In the genomic region with DNA sequence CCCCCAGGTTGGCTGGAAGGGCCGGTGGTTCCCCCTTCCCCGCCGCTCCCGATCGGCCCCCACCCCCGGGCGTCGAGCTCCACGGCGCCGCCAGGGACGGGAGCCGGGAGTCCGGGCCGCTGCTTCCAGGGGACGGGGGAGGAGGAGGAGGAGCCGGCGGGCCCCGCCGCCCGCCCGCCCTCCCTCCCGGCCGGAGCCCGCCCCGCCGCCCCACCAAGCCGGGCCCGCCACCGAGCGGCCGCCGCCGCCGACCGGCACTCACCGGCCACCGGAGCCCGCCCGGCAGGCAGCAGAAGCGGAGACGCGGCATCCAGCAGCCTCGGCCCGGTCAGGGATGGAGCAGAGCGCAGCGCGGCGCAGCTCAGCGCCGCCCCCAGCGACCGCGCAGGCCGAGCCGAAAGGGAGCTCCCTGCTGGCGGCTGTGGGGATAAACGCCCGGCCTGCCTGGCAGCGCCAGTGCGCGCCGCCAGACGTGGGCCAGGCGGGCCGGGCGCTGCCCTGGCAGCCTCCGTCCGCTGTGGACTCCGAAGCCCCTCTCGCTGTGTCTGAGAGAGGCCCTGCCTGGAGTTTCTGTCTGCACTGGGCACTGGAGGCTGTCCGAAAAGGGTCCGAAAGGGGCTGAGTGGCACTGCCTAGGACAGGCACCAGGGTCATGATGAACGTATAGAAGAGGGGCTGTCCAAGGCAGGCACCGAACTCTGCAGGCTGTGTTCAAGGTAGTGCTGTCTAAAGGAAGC, we compare ENCODE assay signal across 8 cellular contexts. TPM values are rescaled to one million over a fixed set of nuclear protein-coding genes. Genes with fewer than 3 reads are reported as not detected.
DNase-seq lines count a peak whose midpoint lies in the region; ATAC-seq and TF ChIP-seq lines count a peak whose summit lies in the region.

MYO18A (minus strand) TSS at position 348 of the 737 bp plus-strand sequence. CDS start 13,458 bp downstream, outside the sequence.

- H3K36me3 Mint-ChIP-seq in naive B cell = no peaks in the 10 kb centered on the region
- no peaks in the 10 kb centered on the region for H3K36me3 Mint-ChIP-seq in stimulated activated memory B cell treated with anti-CD40 and anti-IgM and Interleukin-4, amounts not matched to agents 10 μg/mL and 1 μg/mL and 100 μg/mL, for 72 hours

- peak; percentile 19 to 23 for TF ChIP-seq POLR2A in Peyer's patch (IDR thresholded peaks at IDR 0.05)

- peaks cover 0 to 3% (median 0%) of the 10 kb centered on the region in 7 donors for H3K9me3 Mint-ChIP-seq in naive B cell
- H3K9me3 Mint-ChIP-seq in stimulated activated memory B cell treated with anti-CD40 and anti-IgM and Interleukin-4, amounts not matched to agents 10 μg/mL and 1 μg/mL and 100 μg/mL, for 72 hours = no peaks in the 10 kb centered on the region

- H3K36me3 ChIP-seq in HUES48 (ENCODE audit: control insufficient read depth, insufficient read depth, low read length) = no peaks in the 10 kb centered on the region
- no peaks in the 10 kb centered on the region for H3K36me3 ChIP-seq in Peyer's patch

- H3K27ac Mint-ChIP-seq in naive B cell = no peak within 1 kb of the TSS
- peak within 1 kb of the TSS; percentile 72 for H3K27ac Mint-ChIP-seq in stimulated activated memory B cell treated with anti-CD40 and anti-IgM and Interleukin-4, amounts not matched to agents 10 μg/mL and 1 μg/mL and 100 μg/mL, for 72 hours

- DNase-seq in COLO668 (lab: John Stamatoyannopoulos, UW; ENCODE audit: unreplicated experiment) (peak; percentile 80), GM20000 (ENCODE audit: low spot score) (peak; percentile 97), Peyer's patch (peak; percentile 69 to 90 (median 90)), activated T-helper 1 cell treated with Interleukin-2 at 50 U/mL for 16 hours (ENCODE audit: low read depth) (peak; percentile 70), fibroblast of gingiva (ENCODE audit: low read depth) (peak; percentile 68), naive B cell (peak; percentile 75)

- peaks cover 0 to 17% (median 6%) of the 10 kb centered on the region in 3 donors for H3K27me3 Mint-ChIP-seq in naive B cell
- H3K27me3 Mint-ChIP-seq in stimulated activated memory B cell treated with anti-CD40 and anti-IgM and Interleukin-4, amounts not matched to agents 10 μg/mL and 1 μg/mL and 100 μg/mL, for 72 hours = no peaks in the 10 kb centered on the region

- H3K27ac ChIP-seq in HUES48 (ENCODE audit: low read depth, low read length) (peak within 1 kb of the TSS; percentile 76), Peyer's patch (peak within 1 kb of the TSS; percentile 75 to 93 (median 86))

- peak; percentile 90 to 91 for ATAC-seq in naive B cell (ENCODE audit: low read depth in 2 of 2)
- ATAC-seq in stimulated activated memory B cell treated with anti-CD40 and anti-IgM and Interleukin-4, amounts not matched to agents 10 μg/mL and 1 μg/mL and 100 μg/mL, for 72 hours = peak; percentile 94

- H3K4me1 ChIP-seq in HUES48 (ENCODE audit: control insufficient read depth, insufficient read depth, low read length) (peaks cover 31% of the 10 kb centered on the region), Peyer's patch (peaks cover 0 to 28% (median 10%) of the 10 kb centered on the region in 4 donors)

- H3K27me3 ChIP-seq in HUES48 (ENCODE audit: control insufficient read depth, insufficient read depth, low read length) (peaks cover 15% of the 10 kb centered on the region), Peyer's patch (no peaks in the 10 kb centered on the region)

- H3K4me1 Mint-ChIP-seq in naive B cell = peaks cover 10 to 21% (median 12%) of the 10 kb centered on the region in 3 donors
- H3K4me1 Mint-ChIP-seq in stimulated activated memory B cell treated with anti-CD40 and anti-IgM and Interleukin-4, amounts not matched to agents 10 μg/mL and 1 μg/mL and 100 μg/mL, for 72 hours = peaks cover 47% of the 10 kb centered on the region

- TF ChIP-seq CTCF in GM20000 (IDR thresholded peaks at IDR 0.05; ENCODE audit: extremely low read depth, missing control alignments) (peak; percentile 93), Peyer's patch (IDR thresholded peaks at IDR 0.05) (peak; percentile 88 to 99 (median 96))

- peak within 1 kb of the TSS; percentile 29 to 82 (median 67) for H3K4me3 Mint-ChIP-seq in naive B cell
- peak within 1 kb of the TSS; percentile 72 for H3K4me3 Mint-ChIP-seq in stimulated activated memory B cell treated with anti-CD40 and anti-IgM and Interleukin-4, amounts not matched to agents 10 μg/mL and 1 μg/mL and 100 μg/mL, for 72 hours

- no peak within 1 kb of the TSS for H3K9ac ChIP-seq in HUES48 (ENCODE audit: low read depth, low read length)

- H3K4me3 ChIP-seq in HUES48 (ENCODE audit: low read depth, low read length) (peak within 1 kb of the TSS; percentile 57), Peyer's patch (peak within 1 kb of the TSS; percentile 49 to 89 (median 72))

- H3K9me3 ChIP-seq in HUES48 (ENCODE audit: control insufficient read depth, insufficient read depth, low read length) (no peaks in the 10 kb centered on the region), Peyer's patch (no peaks in the 10 kb centered on the region)

RNA-seq across cellular contexts. Expression of gene MYO18A, which starts in this region (rescaled TPM):
- 100 to 1,000 TPM; 104 to 359 (median 188) TPM for total RNA-seq in Peyer's patch
- polyA plus RNA-seq in naive B cell (ENCODE audit: low read depth in 6 of 6) = 10 to 100 TPM in 5 of 6 donors, 1 to 10 TPM in 1; 5.1 to 51.6 (median 17.0) TPM

Comparison
In these comparisons a context has a peak if more than half of its experiments do, and no peak if none do; other contexts are left out.
1. Peak in every context shown above with its lines: DNase-seq, ATAC-seq, H3K4me3 ChIP-seq and H3K27ac ChIP-seq.